In the genomic region with DNA sequence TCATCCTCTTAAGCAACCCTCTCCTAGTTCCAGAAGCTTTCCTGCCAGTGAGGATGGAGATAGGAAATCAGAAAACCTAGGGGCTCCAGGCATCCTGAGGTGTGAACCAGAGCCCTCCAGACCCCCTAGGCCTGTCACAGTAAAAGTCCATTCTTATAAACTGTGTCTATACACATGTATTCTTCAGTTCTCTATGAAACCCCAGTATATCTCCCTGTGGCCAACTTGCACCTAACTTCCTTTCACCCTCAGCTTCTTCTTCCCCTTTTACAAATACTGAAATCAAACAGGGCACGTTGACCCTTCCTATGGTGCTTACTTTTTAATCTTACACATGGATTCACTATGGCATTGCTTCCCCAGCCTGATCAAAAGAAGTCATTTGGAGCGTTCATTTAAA, we compare ENCODE assay signal across 6 cellular contexts.
DNase-seq lines count a peak whose midpoint lies in the region; ATAC-seq and TF ChIP-seq lines count a peak whose summit lies in the region.
"Not testable (repeated sequence)": the region's sequence is repeated elsewhere in the genome, so short reads cannot be mapped to it uniquely, and the experiment has no call there.

No MANE protein-coding gene starts in this region.

- H3K4me1 Mint-ChIP-seq in dendritic cell treated with granulocyte-macrophage colony-stimulating factor and Interleukin-4, amounts not matched to agents 40 ng/mL and 50 ng/mL, for 4 days (ENCODE audit: low read depth), result peaks cover 29% of the 10 kb centered on the region
- not testable (repeated sequence) for H3K4me1 Mint-ChIP-seq in stimulated activated naive B cell treated with anti-CD40 and anti-IgM and Interleukin-4, amounts not matched to agents 10 μg/mL and 1 μg/mL and 100 μg/mL, for 72 hours

- peaks cover 25 to 33% of the 10 kb centered on the region in 2 experiments for H3K4me1 ChIP-seq in neutrophil (ENCODE audit: control insufficient read depth in 1 of 2, insufficient read depth in 1 of 2, low read depth in 1 of 2, low read length in 1 of 2)

- H3K36me3 ChIP-seq in neutrophil, result not testable (repeated sequence)

- peak overlapping the region; percentile 56 for H3K27ac ChIP-seq in neutrophil

- ATAC-seq in stimulated activated naive B cell treated with anti-CD40 and anti-IgM and Interleukin-4, amounts not matched to agents 10 μg/mL and 1 μg/mL and 100 μg/mL, for 72 hours (replicated peaks), result peak; percentile 55 to 68

- TF ChIP-seq CTCF in GM20000 (IDR thresholded peaks at IDR 0.05; ENCODE audit: extremely low read depth, missing control alignments); neutrophil (IDR thresholded peaks at IDR 0.05): not testable (repeated sequence)

- not testable (repeated sequence) for H3K4me3 ChIP-seq in neutrophil (ENCODE audit: low read depth in 1 of 2, low read length in 1 of 2)

- H3K27me3 ChIP-seq in neutrophil, result not testable (repeated sequence)

- H3K36me3 Mint-ChIP-seq in dendritic cell treated with granulocyte-macrophage colony-stimulating factor and Interleukin-4, amounts not matched to agents 40 ng/mL and 50 ng/mL, for 4 days (ENCODE audit: low read depth); stimulated activated naive B cell treated with anti-CD40 and anti-IgM and Interleukin-4, amounts not matched to agents 10 μg/mL and 1 μg/mL and 100 μg/mL, for 72 hours: not testable (repeated sequence)

- DNase-seq in GM20000 (ENCODE audit: low spot score), result peak; percentile 36
- DNase-seq in MV-4-11 (lab: John Stamatoyannopoulos, UW), result peak; percentile 63
- DNase-seq in SKM-1 treated with dmso at 0.1 percent for 144 hours (lab: John Stamatoyannopoulos, UW; ENCODE audit: unreplicated experiment), result peak; percentile 61
- DNase-seq in stimulated activated naive B cell treated with anti-CD40 and anti-IgM and Interleukin-4, amounts not matched to agents 10 μg/mL and 1 μg/mL and 100 μg/mL, for 72 hours, result not testable (repeated sequence)

- intact Hi-C loops in dendritic cell treated with granulocyte-macrophage colony-stimulating factor and Interleukin-4, amounts not matched to agents 40 ng/mL and 50 ng/mL, for 4 days (cut with micrococcal nuclease), result not testable (repeated sequence)

- not testable (repeated sequence) for H3K27me3 Mint-ChIP-seq in dendritic cell treated with granulocyte-macrophage colony-stimulating factor and Interleukin-4, amounts not matched to agents 40 ng/mL and 50 ng/mL, for 4 days; stimulated activated naive B cell treated with anti-CD40 and anti-IgM and Interleukin-4, amounts not matched to agents 10 μg/mL and 1 μg/mL and 100 μg/mL, for 72 hours

- not testable (repeated sequence) for H3K9me3 Mint-ChIP-seq in dendritic cell treated with granulocyte-macrophage colony-stimulating factor and Interleukin-4, amounts not matched to agents 40 ng/mL and 50 ng/mL, for 4 days; stimulated activated naive B cell treated with anti-CD40 and anti-IgM and Interleukin-4, amounts not matched to agents 10 μg/mL and 1 μg/mL and 100 μg/mL, for 72 hours

- H3K27ac Mint-ChIP-seq in dendritic cell treated with granulocyte-macrophage colony-stimulating factor and Interleukin-4, amounts not matched to agents 40 ng/mL and 50 ng/mL, for 4 days, result peak overlapping the region; percentile 6
- H3K27ac Mint-ChIP-seq in stimulated activated naive B cell treated with anti-CD40 and anti-IgM and Interleukin-4, amounts not matched to agents 10 μg/mL and 1 μg/mL and 100 μg/mL, for 72 hours, result not testable (repeated sequence)

- not testable (repeated sequence) for H3K9me3 ChIP-seq in neutrophil

- H3K4me3 Mint-ChIP-seq in dendritic cell treated with granulocyte-macrophage colony-stimulating factor and Interleukin-4, amounts not matched to agents 40 ng/mL and 50 ng/mL, for 4 days; stimulated activated naive B cell treated with anti-CD40 and anti-IgM and Interleukin-4, amounts not matched to agents 10 μg/mL and 1 μg/mL and 100 μg/mL, for 72 hours: not testable (repeated sequence)
